8 cellular contexts compared by ENCODE assay signal in the genomic region with DNA sequence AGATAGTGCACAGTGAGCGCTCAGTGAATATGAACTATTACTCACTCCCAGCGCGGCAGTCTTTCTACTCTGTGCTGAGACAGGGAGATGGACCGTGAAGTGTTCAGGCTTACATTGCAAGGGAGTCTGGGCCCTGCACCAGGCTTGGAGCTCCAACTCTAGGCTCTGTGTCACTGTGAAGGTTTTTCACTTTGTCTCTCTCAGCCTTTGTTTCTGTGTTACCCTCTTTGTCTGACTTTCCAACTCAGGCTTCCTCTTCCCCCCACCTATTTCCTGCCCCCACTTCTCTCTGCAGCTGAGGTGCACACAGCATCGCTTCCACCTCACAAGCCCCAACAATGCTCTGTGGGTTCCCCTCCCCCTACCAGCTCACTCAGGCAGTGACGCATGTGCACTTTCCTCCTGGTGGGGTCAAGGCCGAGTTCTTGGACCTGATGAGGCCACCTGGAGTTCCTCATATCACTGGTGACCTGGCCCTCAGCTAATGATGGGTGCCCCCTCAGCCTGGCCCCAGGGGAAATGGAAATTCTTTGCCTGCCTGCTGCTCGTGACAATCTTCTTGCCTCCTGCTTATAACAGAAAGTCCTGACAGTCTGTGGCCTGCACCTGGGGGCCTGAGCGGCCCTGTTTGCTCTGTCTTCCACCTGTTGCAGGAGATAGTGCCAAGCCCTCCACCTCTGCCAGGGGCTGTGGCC. TPM values are rescaled to one million over a fixed set of nuclear protein-coding genes. Genes with fewer than 3 reads are reported as not detected.
DNase-seq lines count a peak whose midpoint lies in the region; ATAC-seq and TF ChIP-seq lines count a peak whose summit lies in the region.

No MANE protein-coding gene starts in this region.

- H3K9ac ChIP-seq in SU-DHL-6 (ENCODE audit: low read length) (peak overlapping the region; percentile 81), subcutaneous abdominal adipose tissue (ENCODE audit: low read length in 5 of 5) (peak overlapping the region in 1 of 5 donors; percentile 64)

- ATAC-seq in GM18520 (IDR thresholded peaks at IDR 0.05; ENCODE audit: unreplicated experiment) (peak; percentile 36), HG02943 (IDR thresholded peaks at IDR 0.05; ENCODE audit: low read depth, unreplicated experiment) (peak; percentile 61), mucosa of descending colon (peak; percentile 73)
- ATAC-seq in activated naive CD8-positive, alpha-beta T cell treated with anti-CD3 and anti-CD28 coated beads, Interleukin-2, amount 50 U/mL, for 24 hours = peak; percentile 68

- H3K27me3 ChIP-seq in SU-DHL-6 (ENCODE audit: low read length) = no peaks in the 10 kb centered on the region
- H3K27me3 ChIP-seq in subcutaneous abdominal adipose tissue (ENCODE audit: control insufficient read depth in 5 of 5, insufficient read depth in 4 of 5, low read length in 5 of 5) = peaks cover 0 to 7% (median 3%) of the 10 kb centered on the region in 5 donors

- peak overlapping the region; percentile 84 for H3K4me2 ChIP-seq in SU-DHL-6 (ENCODE audit: low read depth, low read length, poor library complexity, severe bottlenecking)

- H3K36me3 ChIP-seq in SU-DHL-6 (ENCODE audit: low read length) (no peaks in the 10 kb centered on the region), mucosa of descending colon (ENCODE audit: low read depth) (no peaks in the 10 kb centered on the region), subcutaneous abdominal adipose tissue (ENCODE audit: control insufficient read depth in 5 of 5, insufficient read depth in 5 of 5, low read length in 5 of 5) (no peaks in the 10 kb centered on the region)

- H3K9me2 ChIP-seq in SU-DHL-6 (replicated peaks; ENCODE audit: insufficient read depth, low read length) = no peaks in the 10 kb centered on the region

- peaks cover 18% of the 10 kb centered on the region for H3K79me2 ChIP-seq in SU-DHL-6 (ENCODE audit: insufficient read depth, low read length)

- no peak overlapping the region for H2AFZ ChIP-seq in SU-DHL-6 (ENCODE audit: low read depth, low read length, severe bottlenecking)

- H3K27me3 Mint-ChIP-seq in activated naive CD8-positive, alpha-beta T cell treated with anti-CD3 and anti-CD28 coated beads, Interleukin-2, amount 50 U/mL, for 24 hours = no peaks in the 10 kb centered on the region

- DNase-seq in activated naive CD8-positive, alpha-beta T cell treated with anti-CD3 and anti-CD28 coated beads, Interleukin-2, amount 50 U/mL, for 24 hours = peak; percentile 82
- DNase-seq in mucosa of descending colon = peak; percentile 61 to 85 (median 69)
- no peak for DNase-seq in pons (ENCODE audit: low spot score)
- no peak for DNase-seq in EL

- no peaks in the 10 kb centered on the region for H3K9me3 Mint-ChIP-seq in activated naive CD8-positive, alpha-beta T cell treated with anti-CD3 and anti-CD28 coated beads, Interleukin-2, amount 50 U/mL, for 24 hours

- no peak for TF ChIP-seq CTCF in SU-DHL-6 (IDR thresholded peaks at IDR 0.05; ENCODE audit: insufficient read depth, low read length, poor library complexity, severe bottlenecking)
- TF ChIP-seq CTCF in mucosa of descending colon (IDR thresholded peaks at IDR 0.05) = no peak

- peaks cover 73% of the 10 kb centered on the region for H3K4me1 Mint-ChIP-seq in activated naive CD8-positive, alpha-beta T cell treated with anti-CD3 and anti-CD28 coated beads, Interleukin-2, amount 50 U/mL, for 24 hours

- H3K4me3 ChIP-seq in SU-DHL-6 (ENCODE audit: insufficient read depth, low read length, poor library complexity, severe bottlenecking) (peak overlapping the region; percentile 48), mucosa of descending colon (no peak overlapping the region), subcutaneous abdominal adipose tissue (ENCODE audit: low read depth in 1 of 5, low read length in 5 of 5) (peak overlapping the region in 1 of 5 donors; percentile 11)

- H3K4me3 Mint-ChIP-seq in activated naive CD8-positive, alpha-beta T cell treated with anti-CD3 and anti-CD28 coated beads, Interleukin-2, amount 50 U/mL, for 24 hours = peak overlapping the region; percentile 92

- no peaks in the 10 kb centered on the region for H3K9me3 ChIP-seq in SU-DHL-6 (ENCODE audit: insufficient read depth, low read length)
- no peaks in the 10 kb centered on the region for H3K9me3 ChIP-seq in mucosa of descending colon
- no peaks in the 10 kb centered on the region for H3K9me3 ChIP-seq in subcutaneous abdominal adipose tissue (ENCODE audit: control insufficient read depth in 5 of 5, low read length in 5 of 5)

- H3K27ac Mint-ChIP-seq in activated naive CD8-positive, alpha-beta T cell treated with anti-CD3 and anti-CD28 coated beads, Interleukin-2, amount 50 U/mL, for 24 hours = peak overlapping the region; percentile 97

- no peaks in the 10 kb centered on the region for H4K20me1 ChIP-seq in SU-DHL-6 (ENCODE audit: low read depth, low read length)

- H3K36me3 Mint-ChIP-seq in activated naive CD8-positive, alpha-beta T cell treated with anti-CD3 and anti-CD28 coated beads, Interleukin-2, amount 50 U/mL, for 24 hours (ENCODE audit: low read depth) = peaks cover 21% of the 10 kb centered on the region

- intact Hi-C loops in mucosa of descending colon (cut with DNase I, micrococcal nuclease) = no loop called here

- H3F3A ChIP-seq in SU-DHL-6 (ENCODE audit: insufficient read depth) = peaks cover 71% of the 10 kb centered on the region

- H3K27ac ChIP-seq in SU-DHL-6 (ENCODE audit: low read depth, low read length) (peak overlapping the region; percentile 99), subcutaneous abdominal adipose tissue (ENCODE audit: low read depth, low read length) (peak overlapping the region; percentile 69)

- H3K4me1 ChIP-seq in mucosa of descending colon (ENCODE audit: low read depth) (peaks cover 12% of the 10 kb centered on the region), subcutaneous abdominal adipose tissue (ENCODE audit: control insufficient read depth in 5 of 5, insufficient read depth in 5 of 5, low read length in 5 of 5) (peaks cover 8 to 71% (median 36%) of the 10 kb centered on the region in 5 donors)

RNA-seq across cellular contexts. Expression of a gene that starts 1.1 kb away (rescaled TPM):
- 1 to 10 TPM; 4.7 to 6.0 (median 5.9) TPM for total RNA-seq in mucosa of descending colon

RNA-seq across cellular contexts. Expression of a gene that starts 3.0 kb away (rescaled TPM):
- 1 to 10 TPM; 3.4 to 5.5 (median 5.5) TPM for total RNA-seq in mucosa of descending colon

RNA-seq across cellular contexts. Expression of a gene that starts 27.8 kb away (rescaled TPM):
- 100 to 1,000 TPM; 111 to 138 (median 115) TPM for total RNA-seq in mucosa of descending colon

RNA-seq across cellular contexts. Expression of a gene that starts 27.8 kb away (rescaled TPM):
- total RNA-seq in mucosa of descending colon = 10 to 100 TPM; 21.1 to 35.6 (median 28.0) TPM

RNA-seq across cellular contexts. Expression of a gene that starts 41.1 kb away (rescaled TPM):
- not detected for total RNA-seq in mucosa of descending colon

Comparison
In these comparisons a context has a peak if more than half of its experiments do, and no peak if none do; other contexts are left out.
1. DNase-seq: peak in activated naive CD8-positive, alpha-beta T cell treated with anti-CD3 and anti-CD28 coated beads, Interleukin-2, amount 50 U/mL, for 24 hours (single experiment) and mucosa of descending colon (3 of 3); none in pons (single experiment) and EL (single experiment).
2. Peak in every context shown above with its lines, with median percentiles within 50 percentile points of each other: ATAC-seq.